Comparison of ENCODE assay signal across 16 cellular contexts in the genomic region with DNA sequence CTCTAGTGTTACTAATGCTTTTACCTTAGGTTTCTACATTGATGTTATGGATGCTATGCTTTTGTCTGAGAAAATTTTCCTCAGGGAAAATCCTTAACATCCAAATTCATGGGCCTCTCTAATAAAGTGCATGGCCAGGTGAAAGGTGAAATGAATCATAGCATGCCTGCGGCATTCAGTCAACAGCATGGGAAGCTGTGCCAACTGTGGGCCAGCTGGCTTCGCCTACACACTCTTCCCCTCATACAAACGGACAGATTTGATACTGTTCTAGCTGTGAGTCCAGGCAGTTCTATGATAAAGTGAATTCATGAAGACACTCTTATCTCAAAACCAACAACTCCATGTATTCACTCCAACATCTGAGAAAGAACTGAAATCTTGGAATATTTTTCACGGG.
DNase-seq lines count a peak whose midpoint lies in the region; ATAC-seq, FAIRE-seq and TF ChIP-seq lines count a peak whose summit lies in the region.
"Had no signal": no experiment of that assay in that cellular context is flagged by ENCODE, and none has a peak within 500 bp of the region (broad histone marks: within the 10 kb centered on the region; RNA-seq: fewer than 3 reads in every experiment).

No MANE protein-coding gene starts in this region.

- no peaks in the 10 kb centered on the region for H3K9me2 ChIP-seq in PC-9 (ENCODE audit: insufficient read depth)

- POLR2A ChIA-PET in PC-9 (lab: Charles Lee; ENCODE audit: unreplicated experiment): interaction anchor here (0.5 to 0.7 kb wide), 3 partner anchors 63 to 769 kb away, joined by 3 to 6 read pairs (median 3); no protein-coding TSS in a partner anchor

- TF ChIP-seq POLR2A in H54 (IDR thresholded peaks at IDR 0.05; ENCODE audit: low read depth, low read length): no peak
- TF ChIP-seq POLR2A in adrenal gland (IDR thresholded peaks at IDR 0.05): no peak

- intact Hi-C loops in PC-9 (cut with micrococcal nuclease; ENCODE audit: unreplicated experiment): no loop called here
- intact Hi-C loops in aorta (cut with DNase I): no loop called here
- intact Hi-C loops in adrenal gland (cut with DNase I): no loop called here

- H3K4me1 ChIP-seq in PC-9 (replicated peaks; ENCODE audit: insufficient read depth): peaks cover 23% of the 10 kb centered on the region
- no peaks in the 10 kb centered on the region for H3K4me1 ChIP-seq in aorta (ENCODE audit: control insufficient read depth in 1 of 2, insufficient read depth in 2 of 2, low read length in 2 of 2)
- no peaks in the 10 kb centered on the region for H3K4me1 ChIP-seq in adrenal gland (replicated peaks in 1 of 2)
- H3K4me1 ChIP-seq: gastroesophageal sphincter, pancreas had no signal

- H3K36me3 ChIP-seq in PC-9 (ENCODE audit: low read depth): 0 out of 2 replicates have a peak, but pooled peaks cover 5% of the 10 kb centered on the region
- H3K36me3 ChIP-seq in aorta (ENCODE audit: control insufficient read depth in 1 of 2, insufficient read depth in 2 of 2, low read length in 1 of 2): no peaks in the 10 kb centered on the region
- H3K36me3 ChIP-seq in adrenal gland (replicated peaks in 1 of 2): no peaks in the 10 kb centered on the region
- H3K36me3 ChIP-seq: gastroesophageal sphincter, pancreas had no signal

- DNase-seq in H54 (ENCODE audit: insufficient read length, low spot score) (peak; percentile 36), PC-9 (peak; percentile 54 to 62), dermis blood vessel endothelial cell (peak; percentile 85), renal cortical epithelial cell (ENCODE audit: low read depth) (peak; percentile 86), aorta (no peak), adrenal gland (no peak), D721Med (ENCODE audit: insufficient read length, low spot score) (no peak)
- DNase-seq: activated CD4-positive, alpha-beta T cell treated with anti-CD3 and anti-CD28 coated beads for 48 hours; DMS53; Karpas-422; NCI-H1417 treated with DMSO at 0.1 percent for 48 hours; NCI-H2227 treated with DMSO at 0.1 percent for 48 hours had no signal

- 79 to 82% methylated on average over 4 of the region's 4 CpGs for WGBS in aorta, 2 donors
- WGBS in adrenal gland, 4 donors: 76 to 82% (median 79%) methylated on average over 4 of the region's 4 CpGs

- CTCF ChIA-PET in PC-9 (lab: Charles Lee): interaction anchor here (0.5 kb wide), 1 partner anchor 436 kb away, joined by 3 read pairs; no protein-coding TSS in a partner anchor

- no peak overlapping the region for H2AFZ ChIP-seq in PC-9

- ATAC-seq in aorta (ENCODE audit: low FRiP score): no peak
- ATAC-seq: gastroesophageal sphincter had no signal

- no TSS peak for BruUV-seq in PC-9 (replicated peaks; lab: Mats Ljungman, UMichigan)

- H3K27me3 ChIP-seq in PC-9 (ENCODE audit: insufficient read depth, low read depth) (no peaks in the 10 kb centered on the region), aorta (ENCODE audit: control insufficient read depth in 1 of 2, insufficient read depth in 2 of 2, low read length in 1 of 2) (no peaks in the 10 kb centered on the region), adrenal gland (no peaks in the 10 kb centered on the region)
- H3K27me3 ChIP-seq: gastroesophageal sphincter, pancreas had no signal

- no peaks in the 10 kb centered on the region for H4K20me1 ChIP-seq in PC-9 (ENCODE audit: insufficient read depth)

- peak overlapping the region; percentile 19; the same call in 1 of the 2 replicates for H3K4me2 ChIP-seq in PC-9

- 0 out of 2 replicates have a peak, but pooled peaks cover 6% of the 10 kb centered on the region for H3F3A ChIP-seq in PC-9 (ENCODE audit: insufficient read depth, low read depth)

- peak overlapping the region; percentile 63 for H3K27ac ChIP-seq in PC-9
- no peak overlapping the region for H3K27ac ChIP-seq in aorta (ENCODE audit: low read depth in 1 of 2, low read length in 2 of 2)
- H3K27ac ChIP-seq in adrenal gland: no peak overlapping the region
- H3K27ac ChIP-seq: gastroesophageal sphincter, HL-60, pancreas, skin epidermis had no signal

- H3K4me3 ChIP-seq in PC-9 (no peak overlapping the region), aorta (ENCODE audit: low read length in 2 of 2) (no peak overlapping the region), adrenal gland (no peak overlapping the region)
- H3K4me3 ChIP-seq: gastroesophageal sphincter, pancreas, skin epidermis had no signal

- FAIRE-seq in H54 (lab: Jason Lieb, UNC) (peak; percentile 96), D721Med (lab: Jason Lieb, UNC) (no peak)
- FAIRE-seq: pancreas had no signal

- no peak for TF ChIP-seq CTCF in PC-9 (conservative IDR thresholded peaks at IDR 0.05)
- TF ChIP-seq CTCF in adrenal gland (IDR thresholded peaks at IDR 0.05): no peak
- TF ChIP-seq CTCF in D721Med (IDR thresholded peaks at IDR 0.05; ENCODE audit: insufficient read depth, missing control alignments): no peak

- H3K79me2 ChIP-seq in PC-9 (ENCODE audit: low read depth): no peaks in the 10 kb centered on the region

- peaks cover 19% of the 10 kb centered on the region for H3K9me3 ChIP-seq in PC-9 (ENCODE audit: insufficient read depth, low read depth)
- H3K9me3 ChIP-seq in aorta (ENCODE audit: control insufficient read depth, low read length): no peaks in the 10 kb centered on the region
- H3K9me3 ChIP-seq in adrenal gland (replicated peaks in 1 of 3): no peaks in the 10 kb centered on the region
- H3K9me3 ChIP-seq: gastroesophageal sphincter, pancreas had no signal

Comparison
In these comparisons a context has a peak if more than half of its experiments do, and no peak if none do; other contexts are left out.
1. DNase-seq: peak in H54 (single experiment), PC-9 (2 of 2), dermis blood vessel endothelial cell (single experiment) and renal cortical epithelial cell (single experiment); none in aorta (0 of 2), adrenal gland (0 of 7) and D721Med (single experiment).